In genomic region chr4:30973993-30974392, GRCh38 we compare ENCODE assay signal across 23 cellular contexts.
DNase-seq lines count a peak whose midpoint lies in the region; ATAC-seq and TF ChIP-seq lines count a peak whose summit lies in the region.
"Had no signal": no experiment of that assay in that cellular context is flagged by ENCODE, and none has a peak within 500 bp of the region (broad histone marks: within the 10 kb centered on the region; RNA-seq: fewer than 3 reads in every experiment).

No MANE protein-coding gene starts in this region.

- CTCF ChIA-PET in A673 (lab: Charles Lee) (no interaction called here), HCT116 (lab: Charles Lee) (no interaction called here)
- CTCF ChIA-PET in activated CD8-positive, alpha-beta T cell treated with anti-CD3 and anti-CD28 coated beads for 36 hours (lab: Charles Lee) = no interaction called here

- H3K27ac Mint-ChIP-seq in chondrocyte (ENCODE audit: unreplicated experiment) (peak overlapping the region; percentile 57), neural progenitor cell (no peak overlapping the region)
- no peak overlapping the region for H3K27ac Mint-ChIP-seq in activated CD8-positive, alpha-beta T cell treated with anti-CD3 and anti-CD28 coated beads for 36 hours
- no peak overlapping the region for H3K27ac Mint-ChIP-seq in activated naive CD4-positive, alpha-beta T cell treated with anti-CD3 and anti-CD28 coated beads, Interleukin-2, amount 50 U/mL, for 72 hours
- H3K27ac Mint-ChIP-seq: CD4-positive, CD25-positive, alpha-beta regulatory T cell; CD8-positive, alpha-beta memory T cell had no signal

- no peak for TF ChIP-seq RAD21 in HCT116 (IDR thresholded peaks at IDR 0.05; ENCODE audit: low read depth)

- DNase-seq in A673 (ENCODE audit: low spot score) (no peak), HCT116 (ENCODE audit: low read depth, low spot score) (no peak), chondrocyte (ENCODE audit: low spot score) (no peak), neural progenitor cell (ENCODE audit: low spot score) (no peak), germinal center (ENCODE audit: low spot score) (no peak)
- no peak for DNase-seq in activated CD8-positive, alpha-beta T cell treated with anti-CD3 and anti-CD28 coated beads for 36 hours
- DNase-seq in activated naive CD4-positive, alpha-beta T cell treated with anti-CD3 and anti-CD28 coated beads, Interleukin-2, amount 50 U/mL, for 72 hours (ENCODE audit: low spot score in 2 of 2) = no peak
- DNase-seq: BE2C; C1 segment of cervical spinal cord; CD4-positive, CD25-positive, alpha-beta regulatory T cell; CD8-positive, alpha-beta memory T cell; COR-L47; DMS 273 treated with DMSO at 0.1 percent for 48 hours; DMS53; DND-41; EL; HCEC 1CT; IMR-90 had no signal

- H3K79me2 ChIP-seq in HCT116 (ENCODE audit: insufficient read depth, low read length) (peaks cover 37% of the 10 kb centered on the region), neural progenitor cell (ENCODE audit: low read depth) (no peaks in the 10 kb centered on the region)

- POLR2A ChIA-PET in A673 (lab: Charles Lee; ENCODE audit: low non-redundant PET) = no interaction called here
- POLR2A ChIA-PET in HCT116 (lab: Charles Lee) = no interaction called here
- POLR2A ChIA-PET in activated CD8-positive, alpha-beta T cell treated with anti-CD3 and anti-CD28 coated beads for 36 hours (lab: Charles Lee) = no interaction called here

- no peaks in the 10 kb centered on the region for H3K27me3 ChIP-seq in A673 (replicated peaks; ENCODE audit: insufficient read depth, low read depth, low read length, poor library complexity)
- no peaks in the 10 kb centered on the region for H3K27me3 ChIP-seq in HCT116 (ENCODE audit: insufficient read depth, low read length)
- H3K27me3 ChIP-seq in neural progenitor cell = no peaks in the 10 kb centered on the region
- H3K27me3 ChIP-seq: BE2C had no signal

- H3K9ac ChIP-seq in HCT116 (ENCODE audit: low read length) = peak overlapping the region; percentile 0; the same call in 1 of the 2 replicates
- no peak overlapping the region for H3K9ac ChIP-seq in neural progenitor cell

- H2AFZ ChIP-seq in HCT116 (ENCODE audit: low read depth, low read length, poor library complexity, severe bottlenecking) (no peak overlapping the region), neural progenitor cell (replicated peaks) (peak overlapping the region; percentile 79)

- no peak for TF ChIP-seq POLR2A in HCT116 (IDR thresholded peaks at IDR 0.05; ENCODE audit: borderline replicate concordance, extremely low read depth, insufficient read depth, insufficient read length)

- H3K27me3 Mint-ChIP-seq in chondrocyte (ENCODE audit: low read depth) (no peaks in the 10 kb centered on the region), neural progenitor cell (ENCODE audit: insufficient read depth, low read depth) (peaks cover 3% of the 10 kb centered on the region)
- H3K27me3 Mint-ChIP-seq in activated CD8-positive, alpha-beta T cell treated with anti-CD3 and anti-CD28 coated beads for 36 hours = no peaks in the 10 kb centered on the region
- H3K27me3 Mint-ChIP-seq: CD4-positive, CD25-positive, alpha-beta regulatory T cell; CD8-positive, alpha-beta memory T cell had no signal

- H3K4me3 Mint-ChIP-seq in chondrocyte (ENCODE audit: unreplicated experiment) (no peak overlapping the region), neural progenitor cell (no peak overlapping the region)
- H3K4me3 Mint-ChIP-seq in activated CD8-positive, alpha-beta T cell treated with anti-CD3 and anti-CD28 coated beads for 36 hours = no peak overlapping the region
- H3K4me3 Mint-ChIP-seq: CD4-positive, CD25-positive, alpha-beta regulatory T cell; CD8-positive, alpha-beta memory T cell had no signal

- intact Hi-C loops in A673 (cut with micrococcal nuclease; ENCODE audit: unreplicated experiment) = loop anchor here (10.0 kb wide), 1 partner anchor 221 kb away; no protein-coding TSS in a partner anchor
- intact Hi-C loops in HCT116 (cut with micrococcal nuclease) = no loop called here
- intact Hi-C loops in activated CD8-positive, alpha-beta T cell treated with anti-CD3 and anti-CD28 coated beads for 36 hours (cut with micrococcal nuclease) = no loop called here

- H3K27ac ChIP-seq in A673 (ENCODE audit: low read depth, low read length, poor library complexity, severe bottlenecking) (peak overlapping the region; percentile 48), HCT116 (ENCODE audit: low read depth, low read length) (peak overlapping the region; percentile 60; the same call in 1 of the 2 replicates), neural progenitor cell (peak overlapping the region; percentile 87)
- H3K27ac ChIP-seq: 22Rv1, A549 had no signal

- no peak for ATAC-seq in HCT116
- no peak for ATAC-seq in activated CD8-positive, alpha-beta T cell treated with anti-CD3 and anti-CD28 coated beads for 36 hours
- ATAC-seq in activated naive CD4-positive, alpha-beta T cell treated with anti-CD3 and anti-CD28 coated beads, Interleukin-2, amount 50 U/mL, for 72 hours = no peak
- no peak for ATAC-seq in HG03469 (IDR thresholded peaks at IDR 0.05; ENCODE audit: unreplicated experiment)
- ATAC-seq: A549, GM12878, K562 had no signal

- H3K4me3 ChIP-seq in A673 (ENCODE audit: low read depth, low read length, poor library complexity, severe bottlenecking) = no peak overlapping the region
- no peak overlapping the region for H3K4me3 ChIP-seq in HCT116 (replicated peaks in 1 of 2; ENCODE audit: low read depth in 1 of 2, low read length in 2 of 2)
- no peak overlapping the region for H3K4me3 ChIP-seq in neural progenitor cell
- H3K4me3 ChIP-seq: A549, GM12878, K562 had no signal

- no peak for TF ChIP-seq CTCF in A673 (conservative IDR thresholded peaks at IDR 0.05; ENCODE audit: low read depth, low read length)
- TF ChIP-seq CTCF in HCT116 (IDR thresholded peaks at IDR 0.05 in 2 of 3, conservative IDR thresholded peaks at IDR 0.05 in 1 of 3; ENCODE audit: borderline replicate concordance in 1 of 3, insufficient read depth in 1 of 3, low read depth in 2 of 3, low read length in 2 of 3) = no peak
- no peak for TF ChIP-seq CTCF in chondrocyte (IDR thresholded peaks at IDR 0.05)
- TF ChIP-seq CTCF in neural progenitor cell (IDR thresholded peaks at IDR 0.05) = no peak
- TF ChIP-seq CTCF in activated CD8-positive, alpha-beta T cell treated with anti-CD3 and anti-CD28 coated beads for 36 hours (IDR thresholded peaks at IDR 0.05) = no peak

- H3K36me3 ChIP-seq in A673 (ENCODE audit: insufficient read depth, low read length, poor library complexity, severe bottlenecking) (no peaks in the 10 kb centered on the region), HCT116 (ENCODE audit: control insufficient read depth in 1 of 2, insufficient read depth in 2 of 2, low read length in 2 of 2) (0 out of 4 replicates have a peak, but pooled peaks cover 0 to 8% of the 10 kb centered on the region in 2 experiments), neural progenitor cell (no peaks in the 10 kb centered on the region)
- H3K36me3 ChIP-seq: BE2C had no signal

- H3K9me3 ChIP-seq in A673 (ENCODE audit: low read depth, low read length, poor library complexity, severe bottlenecking) (no peaks in the 10 kb centered on the region), HCT116 (ENCODE audit: control insufficient read depth in 1 of 2, insufficient read depth in 1 of 2, low read depth in 1 of 2, low read length in 2 of 2) (no peaks in the 10 kb centered on the region), neural progenitor cell (ENCODE audit: low read depth) (no peaks in the 10 kb centered on the region)
- H3K9me3 ChIP-seq: A549, BE2C had no signal

- RAD21 ChIA-PET in HCT116 (lab: Charles Lee; ENCODE audit: low non-redundant PET in 1 of 2, low total read pairs in 2 of 2, uncharacterized antibody in 2 of 2, unreplicated experiment in 2 of 2) = no interaction called here

- H3K9me3 Mint-ChIP-seq in chondrocyte (ENCODE audit: low read depth) (no peaks in the 10 kb centered on the region), neural progenitor cell (no peaks in the 10 kb centered on the region)
- H3K9me3 Mint-ChIP-seq in activated CD8-positive, alpha-beta T cell treated with anti-CD3 and anti-CD28 coated beads for 36 hours = peaks cover 9% of the 10 kb centered on the region
- H3K9me3 Mint-ChIP-seq in activated naive CD4-positive, alpha-beta T cell treated with anti-CD3 and anti-CD28 coated beads, Interleukin-2, amount 50 U/mL, for 72 hours = peaks cover 17 to 22% of the 10 kb centered on the region in 2 donors

- H3K9me2 ChIP-seq in HCT116 (ENCODE audit: insufficient read depth) = no peaks in the 10 kb centered on the region

- H3K4me1 Mint-ChIP-seq in chondrocyte (ENCODE audit: low read depth) (peaks cover 43% of the 10 kb centered on the region), neural progenitor cell (peaks cover 28% of the 10 kb centered on the region)
- no peaks in the 10 kb centered on the region for H3K4me1 Mint-ChIP-seq in activated CD8-positive, alpha-beta T cell treated with anti-CD3 and anti-CD28 coated beads for 36 hours (ENCODE audit: low read depth)
- H3K4me1 Mint-ChIP-seq: CD8-positive, alpha-beta memory T cell had no signal

- H3K4me2 ChIP-seq in HCT116 (ENCODE audit: low read length) = no peak overlapping the region
- H3K4me2 ChIP-seq in neural progenitor cell = peak overlapping the region; percentile 77
- H3K4me2 ChIP-seq: A549 had no signal

- H3K36me3 Mint-ChIP-seq in chondrocyte (ENCODE audit: low read depth) (peaks cover 3% of the 10 kb centered on the region), neural progenitor cell (no peaks in the 10 kb centered on the region)
- no peaks in the 10 kb centered on the region for H3K36me3 Mint-ChIP-seq in activated CD8-positive, alpha-beta T cell treated with anti-CD3 and anti-CD28 coated beads for 36 hours (ENCODE audit: low read depth)
- peaks cover 0 to 4% of the 10 kb centered on the region in 2 donors for H3K36me3 Mint-ChIP-seq in activated naive CD4-positive, alpha-beta T cell treated with anti-CD3 and anti-CD28 coated beads, Interleukin-2, amount 50 U/mL, for 72 hours
- H3K36me3 Mint-ChIP-seq: CD4-positive, CD25-positive, alpha-beta regulatory T cell; CD8-positive, alpha-beta memory T cell had no signal

- no TSS peak for BruUV-seq in A673 (replicated peaks; lab: Mats Ljungman, UMichigan)
- BruUV-seq in HCT116 (replicated peaks; lab: Mats Ljungman, UMichigan) = no TSS peak

- peaks cover 18% of the 10 kb centered on the region for H3F3A ChIP-seq in neural progenitor cell (ENCODE audit: low read depth)

- H4K20me1 ChIP-seq in HCT116 (ENCODE audit: insufficient read depth) = no peaks in the 10 kb centered on the region
- H4K20me1 ChIP-seq in neural progenitor cell (ENCODE audit: low read depth) = no peaks in the 10 kb centered on the region

- H3K4me1 ChIP-seq in A673 (ENCODE audit: insufficient read depth, low read length, poor library complexity, severe bottlenecking) = peaks cover 44% of the 10 kb centered on the region
- peaks cover 61 to 72% of the 10 kb centered on the region in 2 experiments; a peak in 3 of 4 replicates for H3K4me1 ChIP-seq in HCT116 (ENCODE audit: control insufficient read depth in 1 of 2, insufficient read depth in 2 of 2, low read length in 2 of 2)
- peaks cover 37% of the 10 kb centered on the region for H3K4me1 ChIP-seq in neural progenitor cell
- H3K4me1 ChIP-seq: A549, BE2C had no signal

TF ChIP-seq in HCT116, 20 proteins besides CTCF, POLR2A, EP300 and RAD21 (continues in another document):
- no peak for TF ChIP-seq ZNF274 (IDR thresholded peaks at IDR 0.05; ENCODE audit: low read depth, low read length)
- TF ChIP-seq SRF (IDR thresholded peaks at IDR 0.05; ENCODE audit: low read depth) = no peak
- no peak for TF ChIP-seq CEBPB (IDR thresholded peaks at IDR 0.05; ENCODE audit: low read depth)
